Comparison of ENCODE assay signal across 15 cellular contexts in the genomic region with DNA sequence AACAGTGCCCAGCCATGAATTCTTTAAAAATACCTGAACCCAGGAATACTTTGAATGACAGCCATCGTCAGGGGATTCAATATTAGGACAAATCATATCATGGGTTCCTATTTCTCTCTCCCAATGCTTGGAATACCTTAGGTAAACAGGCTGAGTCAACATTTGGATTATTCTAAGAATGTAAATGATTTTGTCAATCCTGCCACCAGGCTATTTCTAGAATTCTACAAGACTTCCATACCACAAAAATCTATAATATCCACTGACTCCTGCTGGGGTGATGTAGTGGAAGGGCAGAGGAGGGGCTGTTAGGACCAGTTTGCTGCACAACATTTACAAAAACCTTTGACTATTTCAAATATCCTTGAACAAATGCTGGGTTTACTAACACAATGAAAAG.
DNase-seq lines count a peak whose midpoint lies in the region; ATAC-seq, FAIRE-seq and TF ChIP-seq lines count a peak whose summit lies in the region.
"Had no signal": no experiment of that assay in that cellular context is flagged by ENCODE, and none has a peak within 500 bp of the region (broad histone marks: within the 10 kb centered on the region; RNA-seq: fewer than 3 reads in every experiment).

No MANE protein-coding gene starts in this region.

- intact Hi-C loops in adrenal gland (cut with DNase I) (no loop called here), HepG2 (cut with micrococcal nuclease; ENCODE audit: unreplicated experiment) (no loop called here), stomach (cut with DNase I; ENCODE audit: low total_unique reads) (no loop called here)

- TF ChIP-seq EP300 in HepG2 (IDR thresholded peaks at IDR 0.05; ENCODE audit: low read depth in 2 of 2, low read length in 2 of 2) (no peak), HepG2 (CRISPR knock-in tag; IDR thresholded peaks at IDR 0.05; ENCODE audit: borderline replicate concordance) (no peak), stomach (IDR thresholded peaks at IDR 0.05) (no peak)

- WGBS in adrenal gland, 4 donors, result 80 to 97% (median 89%) methylated on average over 1 of the region's 1 CpG
- 45% methylated on average over 1 of the region's 1 CpG for WGBS in HepG2 (ENCODE audit: low lambda C conversion rate)
- 39 to 72% (median 50%) methylated on average over 1 of the region's 1 CpG for WGBS in stomach, 5 donors

- ATAC-seq in HepG2, result no peak
- ATAC-seq: stimulated activated naive B cell treated with anti-CD40 and anti-IgM and Interleukin-4, amounts not matched to agents 10 μg/mL and 1 μg/mL and 100 μg/mL, for 72 hours had no signal

- H3K9me2 ChIP-seq in Karpas-422 (replicated peaks; ENCODE audit: insufficient read depth, low read length), result no peaks in the 10 kb centered on the region

- FAIRE-seq in HepG2 (lab: Jason Lieb, UNC), result no peak

- H3K36me3 ChIP-seq in adrenal gland (replicated peaks in 1 of 2) (no peaks in the 10 kb centered on the region), HepG2 (replicated peaks in 1 of 2; ENCODE audit: control insufficient read depth in 1 of 2, insufficient read depth in 2 of 2, low read length in 2 of 2) (no peaks in the 10 kb centered on the region), stomach (peaks cover 0 to 5% (median 2%) of the 10 kb centered on the region in 4 donors), Karpas-422 (ENCODE audit: insufficient read depth, low read length) (no peaks in the 10 kb centered on the region)

- in situ Hi-C loops in HepG2 (cut with HindIII; ENCODE audit: extremely low pct_ligation_motif_present, low pct_unique_long_range_greater_than_20kb), result loop anchor here (5.0 kb wide), 1 partner anchor 112 kb away; no protein-coding TSS in a partner anchor

- H3K9me3 ChIP-seq in adrenal gland (replicated peaks in 1 of 3) (no peaks in the 10 kb centered on the region), HepG2 (ENCODE audit: low read length) (no peaks in the 10 kb centered on the region), stomach (no peaks in the 10 kb centered on the region), Karpas-422 (ENCODE audit: low read length) (no peaks in the 10 kb centered on the region)

- H3K4me1 ChIP-seq in adrenal gland (replicated peaks in 1 of 2) (peaks cover 0 to 35% of the 10 kb centered on the region in 2 donors), HepG2 (ENCODE audit: insufficient read depth, low read length) (no peaks in the 10 kb centered on the region), stomach (peaks cover 0 to 34% (median 23%) of the 10 kb centered on the region in 4 donors), Karpas-422 (ENCODE audit: low read length) (no peaks in the 10 kb centered on the region)

- TF ChIP-seq CTCF in adrenal gland (IDR thresholded peaks at IDR 0.05) (no peak), HepG2 (CRISPR knock-in tag; IDR thresholded peaks at IDR 0.05) (no peak), stomach (IDR thresholded peaks at IDR 0.05) (no peak)

- H3K27me3 ChIP-seq in adrenal gland (no peaks in the 10 kb centered on the region), HepG2 (ENCODE audit: control insufficient read depth in 1 of 2, insufficient read depth in 2 of 2, low read length in 2 of 2) (no peaks in the 10 kb centered on the region; a peak in 1 of 5 replicates), stomach (no peaks in the 10 kb centered on the region), Karpas-422 (ENCODE audit: low read length) (no peaks in the 10 kb centered on the region)

- TF ChIP-seq POLR2A in adrenal gland (IDR thresholded peaks at IDR 0.05) (no peak), HepG2 (IDR thresholded peaks at IDR 0.05; ENCODE audit: insufficient read depth in 1 of 2, low read depth in 2 of 2, low read length in 2 of 2) (no peak), stomach (IDR thresholded peaks at IDR 0.05) (no peak)

- CTCF ChIA-PET in HepG2 (lab: Yijun Ruan, JAX; ENCODE audit: low intra/inter-chr PET ratio, low total read pairs), result no interaction called here

- H3K4me2 ChIP-seq in HepG2 (ENCODE audit: low read depth, low read length), result no peak overlapping the region
- H3K4me2 ChIP-seq in Karpas-422 (ENCODE audit: low read depth, low read length, poor library complexity, severe bottlenecking), result no peak overlapping the region

- POLR2A ChIA-PET in HepG2 (lab: Yijun Ruan, JAX), result no interaction called here

- TF ChIP-seq RAD21 in HepG2 (CRISPR knock-in tag; IDR thresholded peaks at IDR 0.05), result no peak

- H3K79me2 ChIP-seq in HepG2 (ENCODE audit: insufficient read depth, low read length) (no peaks in the 10 kb centered on the region), Karpas-422 (ENCODE audit: low read length) (no peaks in the 10 kb centered on the region)

- H2AFZ ChIP-seq in HepG2 (ENCODE audit: low read length) (no peak overlapping the region), Karpas-422 (ENCODE audit: low read length) (no peak overlapping the region)

- H3K4me3 ChIP-seq in adrenal gland, result no peak overlapping the region
- no peak overlapping the region for H3K4me3 ChIP-seq in HepG2 (replicated peaks in 1 of 3; ENCODE audit: insufficient read depth in 1 of 3, low read depth in 2 of 3, low read length in 3 of 3)
- H3K4me3 ChIP-seq in stomach, result no peak overlapping the region
- H3K4me3 ChIP-seq in Karpas-422 (ENCODE audit: low read length), result no peak overlapping the region

- DNase-seq in ELR (ENCODE audit: low read depth), result peak; percentile 61
- no peak for DNase-seq in adrenal gland
- peak; percentile 14 for DNase-seq in HepG2 (ENCODE audit: low spot score)
- no peak for DNase-seq in stomach
- DNase-seq in Karpas-422, result no peak
- no peak for DNase-seq in activated CD4-positive, alpha-beta T cell treated with anti-CD3 and anti-CD28 coated beads for 1 hour
- no peak for DNase-seq in activated CD8-positive, alpha-beta memory T cell treated with anti-CD3 and anti-CD28 coated beads for 24 hours
- no peak for DNase-seq in NCI-H1105 (lab: John Stamatoyannopoulos, UW)
- DNase-seq: activated CD8-positive, alpha-beta memory T cell treated with anti-CD3 and anti-CD28 coated beads, Interleukin-2, amount 50 U/mL, for 48 hours; activated naive CD8-positive, alpha-beta T cell treated with anti-CD3 and anti-CD28 coated beads for 36 hours; CD4-positive, alpha-beta T cell; GF-D8; NCI-H1694 treated with DMSO at 0.1 percent for 48 hours; occipital lobe; stimulated activated naive B cell treated with anti-CD40 and anti-IgM and Interleukin-4, amounts not matched to agents 10 μg/mL and 1 μg/mL and 100 μg/mL, for 72 hours had no signal

- H4K20me1 ChIP-seq in HepG2 (ENCODE audit: insufficient read depth, low read length) (no peaks in the 10 kb centered on the region), Karpas-422 (ENCODE audit: insufficient read depth, low read depth, low read length) (no peaks in the 10 kb centered on the region)

- H3K27ac ChIP-seq in adrenal gland (peak overlapping the region in 3 of 5 donors; percentile 62 to 73 (median 68)), HepG2 (ENCODE audit: extremely low read length, insufficient read depth, low read length) (no peak overlapping the region), stomach (peak overlapping the region in 4 of 5 donors; percentile 22 to 68 (median 55)), Karpas-422 (ENCODE audit: low read length) (no peak overlapping the region)

- H3K9ac ChIP-seq in HepG2 (ENCODE audit: insufficient read depth, low read depth, low read length) (no peak overlapping the region), Karpas-422 (ENCODE audit: low read length) (no peak overlapping the region)

- no TSS peak for BruUV-seq in HepG2 (replicated peaks; lab: Mats Ljungman, UMichigan)

TF ChIP-seq in HepG2, 621 proteins besides CTCF, POLR2A, EP300 and RAD21:
- TF ChIP-seq GABPA (IDR thresholded peaks at IDR 0.05; ENCODE audit: low read depth, low read length) (no peak), GABPA (CRISPR knock-in tag; IDR thresholded peaks at IDR 0.05; ENCODE audit: low read depth) (no peak), ZNF362 (CRISPR knock-in tag; IDR thresholded peaks at IDR 0.05; ENCODE audit: borderline replicate concordance) (no peak), TOE1 (CRISPR knock-in tag; IDR thresholded peaks at IDR 0.05) (no peak)

Comparison
In these comparisons a context has a peak if more than half of its experiments do, and no peak if none do; other contexts are left out.
1. DNase-seq: peak in ELR (single experiment) and HepG2 (single experiment); none in adrenal gland (0 of 7), stomach (single experiment), Karpas-422 (single experiment), activated CD4-positive, alpha-beta T cell treated with anti-CD3 and anti-CD28 coated beads for 1 hour (single experiment), activated CD8-positive, alpha-beta memory T cell treated with anti-CD3 and anti-CD28 coated beads for 24 hours (single experiment) and NCI-H1105 (single experiment).
2. H3K27ac ChIP-seq: peak in adrenal gland (3 of 5) and stomach (4 of 5); none in HepG2 (single experiment) and Karpas-422 (single experiment).